ENCODE assay signal across 24 cellular contexts in genomic region chr1:167775178-167775577, GRCh38. TPM values are rescaled to one million over a fixed set of nuclear protein-coding genes. Genes with fewer than 3 reads are reported as not detected.
DNase-seq lines count a peak whose midpoint lies in the region; ATAC-seq lines count a peak whose summit lies in the region.
"Had no signal": no experiment of that assay in that cellular context is flagged by ENCODE, and none has a peak within 500 bp of the region (broad histone marks: within the 10 kb centered on the region; RNA-seq: fewer than 3 reads in every experiment).

No MANE protein-coding gene starts in this region.

- peak; percentile 88 for DNase-seq in ELR (ENCODE audit: low read depth)
- DNase-seq in RPMI7951 (ENCODE audit: low read depth): peak; percentile 54
- DNase-seq in dermis microvascular lymphatic vessel endothelial cell (ENCODE audit: low read depth in 2 of 2): peak; percentile 35 to 84
- DNase-seq in lung microvascular endothelial cell (ENCODE audit: low read depth in 2 of 2): peak; percentile 60 to 77
- DNase-seq in T-helper 2 cell: no peak
- no peak for DNase-seq in NCI-H1092 (lab: John Stamatoyannopoulos, UW)
- DNase-seq: activated CD4-positive, alpha-beta T cell treated with anti-CD3 and anti-CD28 coated beads, Interleukin-2, amount 50 U/mL, for 4 hours; activated CD8-positive, alpha-beta memory T cell treated with anti-CD3 and anti-CD28 coated beads, Interleukin-2, amount 50 U/mL, for 48 hours; activated effector memory CD4-positive, alpha-beta T cell treated with anti-CD3 and anti-CD28 coated beads, Interleukin-2, amount 50 U/mL, for 16 hours; amygdala; CD8-positive, alpha-beta T cell; H9; immature natural killer cell; NCI-H1436 treated with DMSO at 0.1 percent for 48 hours; NCI-H2171 treated with DMSO at 0.1 percent for 48 hours; NCI-H69; SHP77; spleen; stimulated activated CD4-positive, alpha-beta T cell treated with anti-CD3 and anti-CD28 coated beads, Interleukin-4, amount 100 ng/mL, for 24 hours; stomach; T-helper 1 cell; transverse colon had no signal

- ATAC-seq in GM21423 (IDR thresholded peaks at IDR 0.05; ENCODE audit: unreplicated experiment) (no peak), GM21619 (IDR thresholded peaks at IDR 0.05; ENCODE audit: unreplicated experiment) (no peak)
- ATAC-seq: CD8-positive, alpha-beta T cell had no signal

RNA-seq across cellular contexts. Expression of gene MPZL1, which starts 53.4 kb away (rescaled TPM):
- 48.0 and 59.1 TPM in 2 replicates for total RNA-seq in RPMI7951 (2014; rRNA removed; shearing (Covaris generic))
- total RNA-seq in dermis microvascular lymphatic vessel endothelial cell (99.5 and 107 TPM in 2 replicates), lung microvascular endothelial cell (77.8 and 85.1 TPM in 2 replicates)

Comparison
In these comparisons a context has a peak if more than half of its experiments do, and no peak if none do; other contexts are left out.
1. DNase-seq: peak in ELR (single experiment), RPMI7951 (single experiment), dermis microvascular lymphatic vessel endothelial cell (2 of 2) and lung microvascular endothelial cell (2 of 2); none in T-helper 2 cell (0 of 5) and NCI-H1092 (single experiment).